ENCODE assay signal across 8 cellular contexts in the genomic region with DNA sequence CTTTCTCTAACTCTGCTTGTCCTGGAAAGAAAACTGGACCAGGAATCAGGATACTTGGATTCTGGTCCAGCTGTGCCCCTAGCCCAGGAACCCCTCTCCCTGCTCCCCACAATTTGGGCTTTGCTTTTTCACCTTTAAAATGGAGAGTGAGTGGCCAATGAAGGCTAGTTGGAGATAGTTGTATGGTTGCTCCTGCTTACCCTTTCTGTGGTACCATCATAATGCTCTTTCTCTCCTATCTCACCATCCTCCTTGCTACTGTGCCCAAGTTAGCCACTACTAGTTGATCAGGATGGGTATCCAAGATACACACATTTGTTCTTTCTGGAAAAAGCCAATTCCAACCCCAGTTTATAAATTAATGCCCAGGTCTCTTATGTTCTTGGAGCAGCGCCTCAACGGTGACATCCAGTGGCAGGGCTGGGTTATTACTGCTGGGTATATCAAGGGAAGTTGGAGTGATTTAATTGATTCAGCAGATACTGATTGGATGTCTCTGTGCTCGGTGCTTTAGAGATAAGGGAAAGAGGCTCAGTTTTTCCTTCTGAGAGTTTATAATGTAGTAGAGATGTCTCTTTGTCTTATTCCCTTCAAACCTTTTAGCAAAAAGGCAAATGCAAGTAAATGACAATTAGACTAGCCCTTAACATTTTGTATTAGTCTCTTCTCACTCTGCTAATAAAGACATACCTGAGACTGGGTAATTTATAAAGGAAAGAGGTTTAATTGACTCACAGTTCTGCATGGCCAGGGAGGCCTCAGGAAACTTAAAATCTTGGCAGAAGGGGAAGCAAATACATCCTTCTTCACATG. TPM values are rescaled to one million over a fixed set of nuclear protein-coding genes. Genes with fewer than 3 reads are reported as not detected.
DNase-seq lines count a peak whose midpoint lies in the region; ATAC-seq, FAIRE-seq and TF ChIP-seq lines count a peak whose summit lies in the region.

No MANE protein-coding gene starts in this region.

- peaks cover 2 to 100% of the 10 kb centered on the region in 2 donors for H3K36me3 ChIP-seq in gastroesophageal sphincter
- peaks cover 0 to 92% (median 56%) of the 10 kb centered on the region in 3 donors for H3K36me3 ChIP-seq in pancreas
- H3K36me3 ChIP-seq in upper lobe of left lung = peaks cover 19 to 98% (median 74%) of the 10 kb centered on the region in 4 donors

- H3K4me3 ChIP-seq in gastroesophageal sphincter = no peak overlapping the region
- no peak overlapping the region for H3K4me3 ChIP-seq in pancreas
- no peak overlapping the region for H3K4me3 ChIP-seq in upper lobe of left lung

- no peaks in the 10 kb centered on the region for H3K27me3 ChIP-seq in gastroesophageal sphincter
- H3K27me3 ChIP-seq in pancreas = no peaks in the 10 kb centered on the region
- H3K27me3 ChIP-seq in upper lobe of left lung = no peaks in the 10 kb centered on the region

- TF ChIP-seq EP300 in gastroesophageal sphincter (IDR thresholded peaks at IDR 0.05) (no peak), upper lobe of left lung (IDR thresholded peaks at IDR 0.05) (no peak)

- 26 to 31% methylated on average over 3 of the region's 3 CpGs for WGBS in gastroesophageal sphincter (ENCODE audit: low coverage in 1 of 2), 2 donors
- 29 to 32% methylated on average over 3 of the region's 3 CpGs for WGBS in pancreas, 2 donors
- 28 to 31% methylated on average over 3 of the region's 3 CpGs for WGBS in upper lobe of left lung, 2 donors

- TF ChIP-seq POLR2A in gastroesophageal sphincter (IDR thresholded peaks at IDR 0.05) (no peak), upper lobe of left lung (IDR thresholded peaks at IDR 0.05) (no peak)

- H3K27ac ChIP-seq in gastroesophageal sphincter = peak overlapping the region in 1 of 4 donors; percentile 52
- no peak overlapping the region for H3K27ac ChIP-seq in pancreas
- H3K27ac ChIP-seq in upper lobe of left lung = peak overlapping the region in 1 of 4 donors; percentile 12

- ATAC-seq in gastroesophageal sphincter (peak; percentile 64), pancreas (peak; percentile 68 to 91 (median 86)), upper lobe of left lung (ENCODE audit: low FRiP score in 2 of 2) (peak; percentile 81 to 91)

- H3K4me1 ChIP-seq in gastroesophageal sphincter (peaks cover 0 to 15% (median 3%) of the 10 kb centered on the region in 3 donors), pancreas (no peaks in the 10 kb centered on the region), upper lobe of left lung (peaks cover 0 to 4% (median 0%) of the 10 kb centered on the region in 4 donors)

- H3K9me3 ChIP-seq in gastroesophageal sphincter (no peaks in the 10 kb centered on the region), pancreas (no peaks in the 10 kb centered on the region), upper lobe of left lung (no peaks in the 10 kb centered on the region)

- TF ChIP-seq CTCF in gastroesophageal sphincter (IDR thresholded peaks at IDR 0.05) = peak; percentile 81 to 94 (median 90)
- TF ChIP-seq CTCF in pancreas (IDR thresholded peaks at IDR 0.05) = peak; percentile 62 to 75 (median 67)
- peak; percentile 77 to 87 (median 82) for TF ChIP-seq CTCF in upper lobe of left lung (IDR thresholded peaks at IDR 0.05)

- intact Hi-C loops in pancreas (cut with DNase I) = loop anchor here in 2 of 3 donors (5.0 kb wide), 1 partner anchor 160 kb away; no protein-coding TSS in a partner anchor

- DNase-seq in NCI-H2171 treated with DMSO at 0.1 percent for 48 hours (lab: John Stamatoyannopoulos, UW) (peak; percentile 49), NCI-H2171 (lab: John Stamatoyannopoulos, UW) (no peak), HK-2 (ENCODE audit: unreplicated experiment) (peak; percentile 35), SHP77 (lab: John Stamatoyannopoulos, UW) (peak; percentile 14 to 44), pancreas (peak in 4 of 6 donors; percentile 41 to 72 (median 58)), upper lobe of left lung (peak in 1 of 2 donors; percentile 67)
- DNase-seq in activated effector memory CD4-positive, alpha-beta T cell treated with anti-CD3 and anti-CD28 coated beads, Interleukin-2, amount 50 U/mL, for 16 hours = peak; percentile 83

- no peak for FAIRE-seq in pancreas (lab: Jason Lieb, UNC)

RNA-seq across cellular contexts. Expression of a gene that starts 38.5 kb away (rescaled TPM):
- total RNA-seq in gastroesophageal sphincter = 10 to 100 TPM; 26.6 to 75.5 (median 46.4) TPM
- 10 to 100 TPM in 1 of 6 donors, 1 to 10 TPM in 5; 2.0 to 11.8 (median 4.7) TPM for total RNA-seq in pancreas
- polyA plus RNA-seq in pancreas = 10 to 100 TPM in 1 of 2 donors, 1 to 10 TPM in 1; 3.6 to 10.3 TPM
- 100 to 1,000 TPM in 1 of 6 donors, 10 to 100 TPM in 5; 41.7 to 147 (median 60.2) TPM for total RNA-seq in upper lobe of left lung

RNA-seq across cellular contexts. Expression of a gene that starts 46.6 kb away (rescaled TPM):
- 10 to 100 TPM; 53.6 to 71.5 (median 61.5) TPM for total RNA-seq in gastroesophageal sphincter
- 10 to 100 TPM; 11.8 to 27.4 (median 14.9) TPM for total RNA-seq in pancreas
- 10 to 100 TPM; 15.0 to 23.0 TPM for polyA plus RNA-seq in pancreas
- 100 to 1,000 TPM in 1 of 6 donors, 10 to 100 TPM in 5; 54.5 to 189 (median 87.6) TPM for total RNA-seq in upper lobe of left lung

RNA-seq across cellular contexts. Expression of a gene that starts 56.7 kb away (rescaled TPM):
- total RNA-seq in gastroesophageal sphincter = 100 to 1,000 TPM in 1 of 4 donors, 10 to 100 TPM in 3; 64.6 to 118 (median 80.1) TPM
- total RNA-seq in pancreas = 100 to 1,000 TPM; 108 to 195 (median 119) TPM
- 10 to 100 TPM; 35.8 to 50.4 TPM for polyA plus RNA-seq in pancreas
- 100 to 1,000 TPM; 107 to 154 (median 129) TPM for total RNA-seq in upper lobe of left lung
